ENCODE assay signal across 36 cellular contexts in genomic region chr7:68820321-68820720, GRCh38.
DNase-seq lines count a peak whose midpoint lies in the region; ATAC-seq, FAIRE-seq and TF ChIP-seq lines count a peak whose summit lies in the region.
"Had no signal": no experiment of that assay in that cellular context is flagged by ENCODE, and none has a peak within 500 bp of the region (broad histone marks: within the 10 kb centered on the region; RNA-seq: fewer than 3 reads in every experiment).

No MANE protein-coding gene starts in this region.

- H3K4me3 ChIP-seq in WERI-Rb-1 (ENCODE audit: low read depth, low read length), result no peak overlapping the region
- H3K4me3 ChIP-seq: A549; BLaER1; BLaER1 treated with 17β-estradiol and CSF1 and Interleukin-3, amounts not matched to agents 10 nM and 100 nM had no signal

- H3K36me3 ChIP-seq in WERI-Rb-1, result no peaks in the 10 kb centered on the region
- H3K36me3 ChIP-seq: BE2C; BLaER1; BLaER1 treated with 17β-estradiol and CSF1 and Interleukin-3, amounts not matched to agents 10 nM and 100 nM had no signal

- no peak overlapping the region; the same call in 1 of the 2 replicates for H3K27ac ChIP-seq in WERI-Rb-1
- H3K27ac ChIP-seq: 22Rv1; A549; BLaER1; BLaER1 treated with 17β-estradiol and CSF1 and Interleukin-3, amounts not matched to agents 10 nM and 100 nM; C4-2B had no signal

- peaks cover 12% of the 10 kb centered on the region for H3K9me3 Mint-ChIP-seq in stimulated activated memory B cell treated with anti-CD40 and anti-IgM and Interleukin-4, amounts not matched to agents 10 μg/mL and 1 μg/mL and 100 μg/mL, for 72 hours

- H3K4me3 Mint-ChIP-seq in stimulated activated memory B cell treated with anti-CD40 and anti-IgM and Interleukin-4, amounts not matched to agents 10 μg/mL and 1 μg/mL and 100 μg/mL, for 72 hours, result no peak overlapping the region
- H3K4me3 Mint-ChIP-seq: B cell; CD14-positive monocyte; CD4-positive, alpha-beta memory T cell; CD4-positive, alpha-beta T cell; CD4-positive, CD25-positive, alpha-beta regulatory T cell; CD8-positive, alpha-beta memory T cell; CD8-positive, alpha-beta T cell had no signal

- no peaks in the 10 kb centered on the region for H3K27me3 ChIP-seq in WERI-Rb-1 (ENCODE audit: insufficient read depth, low read depth, severe bottlenecking)
- H3K27me3 ChIP-seq: BE2C; BLaER1; BLaER1 treated with 17β-estradiol and CSF1 and Interleukin-3, amounts not matched to agents 10 nM and 100 nM had no signal

- intact Hi-C loops in posterior vena cava (cut with DNase I), result no loop called here

- H3K4me1 Mint-ChIP-seq in stimulated activated memory B cell treated with anti-CD40 and anti-IgM and Interleukin-4, amounts not matched to agents 10 μg/mL and 1 μg/mL and 100 μg/mL, for 72 hours, result no peaks in the 10 kb centered on the region
- H3K4me1 Mint-ChIP-seq: B cell; CD14-positive monocyte; CD4-positive, alpha-beta memory T cell; CD4-positive, CD25-positive, alpha-beta regulatory T cell; CD8-positive, alpha-beta memory T cell had no signal

- H3K36me3 Mint-ChIP-seq in stimulated activated memory B cell treated with anti-CD40 and anti-IgM and Interleukin-4, amounts not matched to agents 10 μg/mL and 1 μg/mL and 100 μg/mL, for 72 hours, result no peaks in the 10 kb centered on the region
- H3K36me3 Mint-ChIP-seq: CD14-positive monocyte; CD4-positive, alpha-beta memory T cell; CD4-positive, CD25-positive, alpha-beta regulatory T cell; CD8-positive, alpha-beta T cell had no signal

- ATAC-seq in stimulated activated memory B cell treated with anti-CD40 and anti-IgM and Interleukin-4, amounts not matched to agents 10 μg/mL and 1 μg/mL and 100 μg/mL, for 72 hours, result no peak
- ATAC-seq: A549; CD8-positive, alpha-beta T cell had no signal

- FAIRE-seq in D721Med (lab: Jason Lieb, UNC), result peak; percentile 77
- FAIRE-seq: A204.1, A549 had no signal

- H3K27ac Mint-ChIP-seq in stimulated activated memory B cell treated with anti-CD40 and anti-IgM and Interleukin-4, amounts not matched to agents 10 μg/mL and 1 μg/mL and 100 μg/mL, for 72 hours, result no peak overlapping the region
- H3K27ac Mint-ChIP-seq: B cell; CD14-positive monocyte; CD4-positive, alpha-beta memory T cell; CD4-positive, alpha-beta T cell; CD4-positive, CD25-positive, alpha-beta regulatory T cell; CD8-positive, alpha-beta memory T cell; CD8-positive, alpha-beta T cell had no signal

- no peak for TF ChIP-seq CTCF in D721Med (IDR thresholded peaks at IDR 0.05; ENCODE audit: insufficient read depth, missing control alignments)
- no peak for TF ChIP-seq CTCF in WERI-Rb-1 (IDR thresholded peaks at IDR 0.05; ENCODE audit: low read depth, low read length)

- H3K27me3 Mint-ChIP-seq in stimulated activated memory B cell treated with anti-CD40 and anti-IgM and Interleukin-4, amounts not matched to agents 10 μg/mL and 1 μg/mL and 100 μg/mL, for 72 hours, result peaks cover 9% of the 10 kb centered on the region
- H3K27me3 Mint-ChIP-seq: B cell; CD4-positive, alpha-beta memory T cell; CD4-positive, alpha-beta T cell; CD4-positive, CD25-positive, alpha-beta regulatory T cell had no signal

- H3K9me3 ChIP-seq in WERI-Rb-1 (ENCODE audit: severe bottlenecking), result peaks cover 11% of the 10 kb centered on the region
- H3K9me3 ChIP-seq: BE2C, Caco-2 had no signal

- DNase-seq in NCI-H82 (lab: John Stamatoyannopoulos, UW), result peak; percentile 62
- DNase-seq in NCI-H82 treated with DMSO at 0.1 percent for 48 hours (lab: John Stamatoyannopoulos, UW; ENCODE audit: unreplicated experiment), result no peak
- no peak for DNase-seq in D721Med (ENCODE audit: insufficient read length, low spot score)
- DNase-seq in WERI-Rb-1, result peak; percentile 92
- DNase-seq in posterior vena cava (ENCODE audit: low spot score), result peak; percentile 16
- no peak for DNase-seq in NCI-H2196 treated with DMSO at 0.1 percent for 48 hours (lab: John Stamatoyannopoulos, UW; ENCODE audit: unreplicated experiment)
- DNase-seq in NOMO-1 treated with DMSO at 0.1 percent for 48 hours (lab: John Stamatoyannopoulos, UW; ENCODE audit: unreplicated experiment), result no peak
- DNase-seq: 8988T; ACHN; AML-193; BE2C; C1 segment of cervical spinal cord; Caco-2; Calu3; CD4-positive, alpha-beta memory T cell; CD4-positive, alpha-beta T cell; CD4-positive, CD25-positive, alpha-beta regulatory T cell; CD8-positive, alpha-beta memory T cell; CD8-positive, alpha-beta T cell; COR-L47; DMS 273 treated with DMSO at 0.1 percent for 48 hours; DMS153; DMS53; DMS79; DMS79 treated with DMSO at 0.1 percent for 48 hours; DND-41; EL had no signal

Comparison
In these comparisons a context has a peak if more than half of its experiments do, and no peak if none do; other contexts are left out.
1. DNase-seq: peak in NCI-H82 (single experiment), WERI-Rb-1 (single experiment) and posterior vena cava (single experiment); none in NCI-H82 treated with DMSO at 0.1 percent for 48 hours (single experiment), D721Med (single experiment), NCI-H2196 treated with DMSO at 0.1 percent for 48 hours (single experiment) and NOMO-1 treated with DMSO at 0.1 percent for 48 hours (single experiment).